ENCODE assay signal across 20 cellular contexts in genomic region chr3:21654241-21654640, GRCh38.
A peak's percentile ranks its signal among the peaks of the same experiment; 100 is the strongest.
DNase-seq lines count a peak whose midpoint lies in the region; ATAC-seq and TF ChIP-seq lines count a peak whose summit lies in the region.
"Had no signal": no experiment of that assay in that cellular context is flagged by ENCODE, and none has a peak within 500 bp of the region (broad histone marks: within the 10 kb centered on the region; RNA-seq: fewer than 3 reads in every experiment).

No MANE protein-coding gene starts in this region.

- DNase-seq in HFFc6 (no peak), adipocyte (ENCODE audit: low read depth) (peak; percentile 4), epithelial cell of prostate (ENCODE audit: low read depth, low spot score) (no peak), osteoblast (ENCODE audit: insufficient read length, low spot score, missing footprints) (no peak), dermis blood vessel endothelial cell (no peak), SW480 (ENCODE audit: low spot score) (no peak)
- no peak for DNase-seq in activated CD8-positive, alpha-beta memory T cell treated with anti-CD3 and anti-CD28 coated beads, Interleukin-2, amount 10 ng/mL, durations not matched to agents 7 days and 5 days
- DNase-seq: ACHN; AML-193; HCEC 1CT; KBM-7; NCI-H1105 treated with DMSO at 0.1 percent for 48 hours; NCI-H1694; NCI-H2081 treated with DMSO at 0.1 percent for 48 hours; NCI-H510A; NCI-H748 treated with DMSO at 0.1 percent for 48 hours; NK-92 treated with Interleukin-12 subunit alpha and Interleukin-12 subunit beta, amount 100 ng/mL, for 24 hours; SIG-M5 had no signal

- TF ChIP-seq CTCF in HFFc6 (IDR thresholded peaks at IDR 0.05), result no peak
- TF ChIP-seq CTCF in osteoblast (IDR thresholded peaks at IDR 0.05; ENCODE audit: extremely low read depth, low read depth, low read length), result no peak

- H3K27ac Mint-ChIP-seq in HFFc6, result peak overlapping the region; percentile 37; the same call in 1 of the 2 replicates
- H3K27ac Mint-ChIP-seq in activated CD8-positive, alpha-beta memory T cell treated with anti-CD3 and anti-CD28 coated beads, Interleukin-2, amount 10 ng/mL, durations not matched to agents 7 days and 5 days, result no peak overlapping the region
- H3K27ac Mint-ChIP-seq: CD14-positive monocyte had no signal

- H3K36me3 ChIP-seq in adipocyte (ENCODE audit: control insufficient read depth, insufficient read depth, low read length, severe bottlenecking) (no peaks in the 10 kb centered on the region), osteoblast (ENCODE audit: insufficient read depth, low read length) (no peaks in the 10 kb centered on the region)

- peak overlapping the region; percentile 32; the same call in 1 of the 2 replicates for H3K4me3 Mint-ChIP-seq in HFFc6
- H3K4me3 Mint-ChIP-seq in activated CD8-positive, alpha-beta memory T cell treated with anti-CD3 and anti-CD28 coated beads, Interleukin-2, amount 10 ng/mL, durations not matched to agents 7 days and 5 days, result no peak overlapping the region
- H3K4me3 Mint-ChIP-seq: CD14-positive monocyte had no signal

- no peak overlapping the region for H3K9ac ChIP-seq in adipocyte (ENCODE audit: low read length)

- peaks cover 14% of the 10 kb centered on the region for H3K4me1 Mint-ChIP-seq in HFFc6 (ENCODE audit: low read depth)
- no peaks in the 10 kb centered on the region for H3K4me1 Mint-ChIP-seq in activated CD8-positive, alpha-beta memory T cell treated with anti-CD3 and anti-CD28 coated beads, Interleukin-2, amount 10 ng/mL, durations not matched to agents 7 days and 5 days
- H3K4me1 Mint-ChIP-seq: CD14-positive monocyte had no signal

- H4K20me1 ChIP-seq in osteoblast (ENCODE audit: insufficient read depth, low read length), result no peaks in the 10 kb centered on the region

- H3K27ac ChIP-seq in epithelial cell of prostate, result peak overlapping the region; percentile 8
- peak overlapping the region; percentile 18 for H3K27ac ChIP-seq in osteoblast (ENCODE audit: low read depth, low read length)

- H3K9me3 Mint-ChIP-seq in HFFc6, result no peaks in the 10 kb centered on the region
- no peaks in the 10 kb centered on the region for H3K9me3 Mint-ChIP-seq in activated CD8-positive, alpha-beta memory T cell treated with anti-CD3 and anti-CD28 coated beads, Interleukin-2, amount 10 ng/mL, durations not matched to agents 7 days and 5 days (ENCODE audit: low read depth)

- ATAC-seq in activated CD8-positive, alpha-beta memory T cell treated with anti-CD3 and anti-CD28 coated beads, Interleukin-2, amount 10 ng/mL, durations not matched to agents 7 days and 5 days, result no peak
- no peak for ATAC-seq in HG02973 (IDR thresholded peaks at IDR 0.05; ENCODE audit: unreplicated experiment)

- H3K79me2 ChIP-seq in osteoblast (ENCODE audit: insufficient read depth, low read length), result no peaks in the 10 kb centered on the region

- H3K9me3 ChIP-seq in adipocyte (ENCODE audit: control insufficient read depth, low read length), result no peaks in the 10 kb centered on the region
- H3K9me3 ChIP-seq in osteoblast (ENCODE audit: low read depth, low read length), result no peaks in the 10 kb centered on the region

- no peak overlapping the region for H2AFZ ChIP-seq in osteoblast (ENCODE audit: low read length)

- no peak overlapping the region for H3K4me3 ChIP-seq in adipocyte (ENCODE audit: low read length)
- no peak overlapping the region for H3K4me3 ChIP-seq in osteoblast (ENCODE audit: insufficient read depth, low read length)

- H3K4me2 ChIP-seq in osteoblast (ENCODE audit: insufficient read depth, low read length), result peak overlapping the region; percentile 56

- CTCF ChIA-PET in activated CD8-positive, alpha-beta memory T cell treated with anti-CD3 and anti-CD28 coated beads, Interleukin-2, amount 10 ng/mL, durations not matched to agents 7 days and 5 days (lab: Charles Lee), result no interaction called here

- H3K36me3 Mint-ChIP-seq in HFFc6 (ENCODE audit: low read depth), result no peaks in the 10 kb centered on the region
- no peaks in the 10 kb centered on the region for H3K36me3 Mint-ChIP-seq in activated CD8-positive, alpha-beta memory T cell treated with anti-CD3 and anti-CD28 coated beads, Interleukin-2, amount 10 ng/mL, durations not matched to agents 7 days and 5 days
- H3K36me3 Mint-ChIP-seq: CD14-positive monocyte had no signal

- H3K4me1 ChIP-seq in adipocyte (ENCODE audit: control insufficient read depth, insufficient read depth, low read length) (peaks cover 12% of the 10 kb centered on the region), osteoblast (ENCODE audit: insufficient read depth, low read length) (peaks cover 5% of the 10 kb centered on the region)

- H3K27me3 ChIP-seq in adipocyte (replicated peaks; ENCODE audit: control insufficient read depth, insufficient read depth, low read length), result no peaks in the 10 kb centered on the region
- no peaks in the 10 kb centered on the region for H3K27me3 ChIP-seq in osteoblast (ENCODE audit: insufficient read depth, low read length)

- H3K27me3 Mint-ChIP-seq in HFFc6 (ENCODE audit: insufficient read depth), result no peaks in the 10 kb centered on the region
- no peaks in the 10 kb centered on the region for H3K27me3 Mint-ChIP-seq in activated CD8-positive, alpha-beta memory T cell treated with anti-CD3 and anti-CD28 coated beads, Interleukin-2, amount 10 ng/mL, durations not matched to agents 7 days and 5 days
